Comparison of ENCODE assay signal across 25 cellular contexts in genomic region chr1:114536043-114536442, GRCh38.
"Had no signal": no experiment of that assay in that cellular context is flagged by ENCODE, and none has a peak within 500 bp of the region (broad histone marks: within the 10 kb centered on the region; RNA-seq: fewer than 3 reads in every experiment).

No MANE protein-coding gene starts in this region.

- FAIRE-seq: colon, islet of Langerhans, keratinocyte had no signal

- H3K27ac ChIP-seq: coronary artery, dorsolateral prefrontal cortex, epithelial cell of prostate, esophagus squamous epithelium, gastrocnemius medialis, heart right ventricle, left lung, lower lobe of right lung had no signal

- H3K4me3 ChIP-seq: coronary artery, dorsolateral prefrontal cortex, esophagus squamous epithelium, gastrocnemius medialis, heart right ventricle, left lung, lower lobe of right lung had no signal

- H3K9me3 ChIP-seq: esophagus squamous epithelium, gastrocnemius medialis, heart right ventricle, left lung, lower lobe of right lung had no signal

- ATAC-seq: esophagus mucosa, gastrocnemius medialis, heart right ventricle, left cardiac atrium, left lung, left ventricle myocardium superior, lower lobe of right lung had no signal

- DNase-seq: dermis blood vessel endothelial cell; dorsolateral prefrontal cortex; effector CD4-positive, alpha-beta T cell; effector memory CD4-positive, alpha-beta T cell; erythroblast; esophagus squamous epithelium; foreskin fibroblast; foreskin melanocyte; gastrocnemius medialis; glutamatergic neuron; head of caudate nucleus; heart right ventricle; hippocampal formation; left cardiac atrium; left lung; left ventricle myocardium superior; lower lobe of right lung; mesenchymal stem cell; midbrain had no signal

- H3K4me1 ChIP-seq: esophagus squamous epithelium, gastrocnemius medialis, heart right ventricle, left lung, lower lobe of right lung had no signal

- H3K36me3 ChIP-seq: esophagus squamous epithelium, gastrocnemius medialis, heart right ventricle, left lung, lower lobe of right lung had no signal

- H3K27me3 ChIP-seq: dorsolateral prefrontal cortex, esophagus squamous epithelium, gastrocnemius medialis, heart right ventricle, left lung had no signal
